In the genomic region with DNA sequence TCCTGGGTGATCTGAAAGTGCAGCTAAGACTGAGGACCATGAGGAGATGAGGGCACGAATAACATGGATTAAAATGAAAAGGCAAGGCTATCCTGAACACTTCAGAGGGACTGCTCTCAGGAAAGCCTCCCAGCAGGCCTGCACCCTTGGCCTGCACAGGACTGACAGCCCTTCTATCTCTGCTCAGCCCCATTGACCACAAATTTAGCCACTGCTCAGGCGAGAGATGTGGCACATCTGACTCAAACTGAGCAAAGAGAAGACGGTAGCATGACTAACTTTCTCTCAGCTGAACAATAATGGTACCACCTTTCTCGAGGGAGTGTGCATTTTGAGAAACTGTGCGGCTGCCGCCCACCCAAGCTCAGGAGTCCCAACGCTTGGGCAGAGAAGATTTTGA, we compare ENCODE assay signal across 11 cellular contexts.
A peak's percentile ranks its signal among the peaks of the same experiment; 100 is the strongest.
DNase-seq lines count a peak whose midpoint lies in the region; ATAC-seq, FAIRE-seq and TF ChIP-seq lines count a peak whose summit lies in the region.
"Had no signal": no experiment of that assay in that cellular context is flagged by ENCODE, and none has a peak within 500 bp of the region (broad histone marks: within the 10 kb centered on the region; RNA-seq: fewer than 3 reads in every experiment).

No MANE protein-coding gene starts in this region.

- H3K9me3 Mint-ChIP-seq in GM23338: no peaks in the 10 kb centered on the region

- H3K36me3 Mint-ChIP-seq in GM23338 (ENCODE audit: low read depth): no peaks in the 10 kb centered on the region; the same call in 2 of the 3 replicates
- H3K36me3 Mint-ChIP-seq: naive B cell had no signal

- H3K4me3 Mint-ChIP-seq in GM23338: no peak overlapping the region

- H3F3A ChIP-seq in PC-3 (ENCODE audit: low read length, unreplicated experiment) (no peaks in the 10 kb centered on the region), GM23338 (replicated peaks; ENCODE audit: low read depth) (no peaks in the 10 kb centered on the region)

- no peaks in the 10 kb centered on the region for H4K20me1 ChIP-seq in K562 (replicated peaks; ENCODE audit: control insufficient read depth, insufficient read depth, low read length)
- H4K20me1 ChIP-seq in PC-3 (ENCODE audit: low read length): no peaks in the 10 kb centered on the region
- no peaks in the 10 kb centered on the region for H4K20me1 ChIP-seq in GM23338 (replicated peaks; ENCODE audit: insufficient read depth)

- in situ Hi-C loops in K562 (cut with MboI): no loop called here

- no peak for TF ChIP-seq POLR2A in K562 (conservative IDR thresholded peaks at IDR 0.05)

- H3K9me2 ChIP-seq in PC-3 (replicated peaks; ENCODE audit: low read length): no peaks in the 10 kb centered on the region
- H3K9me2 ChIP-seq in GM23338 (ENCODE audit: insufficient read depth): no peaks in the 10 kb centered on the region

- no peaks in the 10 kb centered on the region for H3K27me3 ChIP-seq in K562 (ENCODE audit: control insufficient read depth in 2 of 2, insufficient read depth in 2 of 2, low read length in 2 of 2)
- no peaks in the 10 kb centered on the region for H3K27me3 ChIP-seq in PC-3 (ENCODE audit: low read length)
- H3K27me3 ChIP-seq in GM23338 (ENCODE audit: insufficient read depth): no peaks in the 10 kb centered on the region
- H3K27me3 ChIP-seq: spleen had no signal

- no peak for FAIRE-seq in K562 (lab: Jason Lieb, UNC)

- peaks cover 34% of the 10 kb centered on the region for H3K36me3 ChIP-seq in K562 (ENCODE audit: control insufficient read depth, insufficient read depth, low read length)
- no peaks in the 10 kb centered on the region for H3K36me3 ChIP-seq in PC-3 (ENCODE audit: low read depth, low read length)
- no peaks in the 10 kb centered on the region for H3K36me3 ChIP-seq in GM23338 (ENCODE audit: insufficient read depth)
- H3K36me3 ChIP-seq: spleen had no signal

- peak; percentile 58 for DNase-seq in activated CD4-positive, alpha-beta T cell treated with anti-CD3 and anti-CD28 coated beads for 48 hours
- DNase-seq in activated CD4-positive, alpha-beta T cell treated with anti-CD3 and anti-CD28 coated beads, Interleukin-2, amount 50 U/mL, for 1 hour: no peak
- DNase-seq in K562 (ENCODE audit: extremely low read depth in 1 of 4, low spot score in 3 of 4): no peak
- DNase-seq in PC-3: no peak
- no peak for DNase-seq in GM23338 (ENCODE audit: low spot score)
- DNase-seq in HuH-7.5 (ENCODE audit: low spot score): no peak
- DNase-seq: 8988T, naive B cell, spleen had no signal

- peaks cover 9 to 28% of the 10 kb centered on the region in 2 experiments for H3K4me1 ChIP-seq in K562 (replicated peaks in 1 of 2; ENCODE audit: control insufficient read depth in 2 of 2, insufficient read depth in 2 of 2, low read length in 2 of 2)
- H3K4me1 ChIP-seq in PC-3 (ENCODE audit: insufficient read depth, low read length): peaks cover 5% of the 10 kb centered on the region; the same call in 1 of the 2 replicates
- no peaks in the 10 kb centered on the region for H3K4me1 ChIP-seq in GM23338 (ENCODE audit: insufficient read depth)

- H3K79me2 ChIP-seq in K562 (ENCODE audit: control insufficient read depth, insufficient read depth, low read length) (peaks cover 56% of the 10 kb centered on the region), PC-3 (ENCODE audit: low read length) (no peaks in the 10 kb centered on the region), GM23338 (replicated peaks; ENCODE audit: insufficient read depth) (no peaks in the 10 kb centered on the region)

- H3K27ac Mint-ChIP-seq in GM23338: no peak overlapping the region

- no peaks in the 10 kb centered on the region for H3K9me1 ChIP-seq in K562 (ENCODE audit: control insufficient read depth, insufficient read depth, low read length)

- TF ChIP-seq EP300 in K562 (IDR thresholded peaks at IDR 0.05; ENCODE audit: low read length): no peak

- H3K27me3 Mint-ChIP-seq in GM23338 (ENCODE audit: insufficient read depth, low read depth, poor library complexity): peaks cover 6% of the 10 kb centered on the region

- BruUV-seq in K562 (replicated peaks; lab: Mats Ljungman, UMichigan) (TSS peak; percentile 37), PC-3 (replicated peaks; lab: Mats Ljungman, UMichigan) (no TSS peak)

- ATAC-seq in GM21381 (IDR thresholded peaks at IDR 0.05; ENCODE audit: unreplicated experiment): peak; percentile 44
- peak; percentile 53 for ATAC-seq in HG03060 (IDR thresholded peaks at IDR 0.05; ENCODE audit: low read depth, unreplicated experiment)
- ATAC-seq in K562: peak; percentile 13
- ATAC-seq in PC-3: no peak
- ATAC-seq in GM23338: no peak

- H3K9ac ChIP-seq in K562 (ENCODE audit: insufficient read depth in 1 of 2, low read depth in 2 of 2, low read length in 2 of 2): peak overlapping the region; percentile 74 to 75
- H3K9ac ChIP-seq in PC-3 (ENCODE audit: low read length): no peak overlapping the region

- no peaks in the 10 kb centered on the region; the same call in 1 of the 2 replicates for H3K9me3 ChIP-seq in K562 (replicated peaks; ENCODE audit: control insufficient read depth, insufficient read depth, low read depth, low read length)
- H3K9me3 ChIP-seq in PC-3 (ENCODE audit: low read length): no peaks in the 10 kb centered on the region
- H3K9me3 ChIP-seq: spleen had no signal

- H3K4me2 ChIP-seq in K562 (ENCODE audit: insufficient read depth, low read length): peak overlapping the region; percentile 96
- no peak overlapping the region for H3K4me2 ChIP-seq in PC-3 (ENCODE audit: low read length)
- no peak overlapping the region for H3K4me2 ChIP-seq in GM23338

- H3K27ac ChIP-seq in K562 (ENCODE audit: extremely low read depth, low read depth, low read length): peak overlapping the region; percentile 69
- H3K27ac ChIP-seq in PC-3 (ENCODE audit: low read length): no peak overlapping the region
- no peak overlapping the region for H3K27ac ChIP-seq in GM23338 (ENCODE audit: low read depth)
- H3K27ac ChIP-seq: spleen had no signal

- TF ChIP-seq RAD21 in K562 (CRISPR knock-in tag; conservative IDR thresholded peaks at IDR 0.05 in 1 of 2, IDR thresholded peaks at IDR 0.05 in 1 of 2): no peak; a peak in 1 of 4 replicates

- intact Hi-C loops in K562 (cut with micrococcal nuclease): loop anchor here (2.0 to 5.0 kb wide), 6 partner anchors 29 to 429 kb away; no protein-coding TSS in a partner anchor
- intact Hi-C loops in PC-3 (cut with micrococcal nuclease): no loop called here

- CTCF ChIA-PET in K562 (lab: Yijun Ruan, JAX; ENCODE audit: low intra/inter-chr PET ratio): no interaction called here
- CTCF ChIA-PET in PC-3 (lab: Charles Lee): no interaction called here

- TF ChIP-seq CTCF in K562 (IDR thresholded peaks at IDR 0.05 in 2 of 3, conservative IDR thresholded peaks at IDR 0.05 in 1 of 3; ENCODE audit: insufficient read depth in 2 of 3, low read depth in 1 of 3, low read length in 3 of 3): no peak
- no peak for TF ChIP-seq CTCF in PC-3 (conservative IDR thresholded peaks at IDR 0.05; ENCODE audit: low read depth, low read length)
- no peak for TF ChIP-seq CTCF in GM23338 (conservative IDR thresholded peaks at IDR 0.05; ENCODE audit: low read depth in 2 of 2)

- H3K4me3 ChIP-seq in K562 (peak overlapping the region; percentile 54), PC-3 (ENCODE audit: low read length) (no peak overlapping the region), GM23338 (no peak overlapping the region)
- H3K4me3 ChIP-seq: spleen had no signal

- POLR2A ChIA-PET in K562 (lab: Yijun Ruan, JAX) (interaction anchor here (0.6 to 1.4 kb wide), 6 partner anchors 8 to 530 kb away, joined by 3 to 6 read pairs (median 3); no protein-coding TSS in a partner anchor), PC-3 (lab: Charles Lee; ENCODE audit: unreplicated experiment) (no interaction called here)

- peaks cover 7% of the 10 kb centered on the region; the same call in 1 of the 3 replicates for H3K4me1 Mint-ChIP-seq in GM23338

- H2AFZ ChIP-seq in K562 (ENCODE audit: low read depth, low read length) (peak overlapping the region; percentile 78), PC-3 (ENCODE audit: low read length) (no peak overlapping the region), GM23338 (no peak overlapping the region)

- 11% methylated on average over 7 of the region's 7 CpGs for WGBS in K562 (ENCODE audit: insufficient coverage, low coverage, missing lambda C conversion rate)

TF ChIP-seq in K562, 482 proteins besides CTCF, POLR2A, EP300 and RAD21 (continues in another document):
- TF ChIP-seq, protein P1, sequence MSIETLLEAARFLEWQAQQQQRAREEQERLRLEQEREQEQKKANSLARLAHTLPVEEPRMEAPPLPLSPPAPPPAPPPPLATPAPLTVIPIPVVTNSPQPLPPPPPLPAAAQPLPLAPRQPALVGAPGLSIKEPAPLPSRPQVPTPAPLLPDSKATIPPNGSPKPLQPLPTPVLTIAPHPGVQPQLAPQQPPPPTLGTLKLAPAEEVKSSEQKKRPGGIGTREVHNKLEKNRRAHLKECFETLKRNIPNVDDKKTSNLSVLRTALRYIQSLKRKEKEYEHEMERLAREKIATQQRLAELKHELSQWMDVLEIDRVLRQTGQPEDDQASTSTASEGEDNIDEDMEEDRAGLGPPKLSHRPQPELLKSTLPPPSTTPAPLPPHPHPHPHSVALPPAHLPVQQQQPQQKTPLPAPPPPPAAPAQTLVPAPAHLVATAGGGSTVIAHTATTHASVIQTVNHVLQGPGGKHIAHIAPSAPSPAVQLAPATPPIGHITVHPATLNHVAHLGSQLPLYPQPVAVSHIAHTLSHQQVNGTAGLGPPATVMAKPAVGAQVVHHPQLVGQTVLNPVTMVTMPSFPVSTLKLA (conservative IDR thresholded peaks at IDR 0.05): no peak
- 0 out of 2 replicates have a peak, but pooled peaks have one; percentile 9 for TF ChIP-seq HMG20A (CRISPR knock-in tag; conservative IDR thresholded peaks at IDR 0.05)
- no peak for TF ChIP-seq ZNF780A (CRISPR knock-in tag; IDR thresholded peaks at IDR 0.05)

TF ChIP-seq in GM23338, 12 proteins besides CTCF, POLR2A, EP300 and RAD21:
- TF ChIP-seq POLR2AphosphoS5 (IDR thresholded peaks at IDR 0.05; ENCODE audit: low read depth) (no peak), STAT1 (IDR thresholded peaks at IDR 0.05; ENCODE audit: unreplicated experiment) (no peak), EZH2phosphoT487 (IDR thresholded peaks at IDR 0.05; ENCODE audit: unreplicated experiment) (no peak)

Comparison
In these comparisons a context has a peak if more than half of its experiments do, and no peak if none do; other contexts are left out.
1. ATAC-seq: peak in GM21381 (single experiment), HG03060 (single experiment) and K562 (single experiment); none in PC-3 (single experiment) and GM23338 (single experiment).